ENCODE assay signal across 28 cellular contexts in genomic region chr1:60145746-60146145, GRCh38.
"Had no signal": no experiment of that assay in that cellular context is flagged by ENCODE, and none has a peak within 500 bp of the region (broad histone marks: within the 10 kb centered on the region; RNA-seq: fewer than 3 reads in every experiment).

No MANE protein-coding gene starts in this region.

- DNase-seq: activated B cell treated with CpG ODN at 0.5 μM for 24 hours; activated CD4-positive, alpha-beta memory T cell treated with anti-CD3 and anti-CD28 coated beads for 36 hours; activated CD4-positive, alpha-beta T cell treated with anti-CD3 and anti-CD28 coated beads for 4 hours; activated CD4-positive, alpha-beta T cell treated with anti-CD3 and anti-CD28 coated beads, Interleukin-2, amount 10 ng/mL, durations not matched to agents 24 days and 14 days; activated CD4-positive, alpha-beta T cell treated with anti-CD3 and anti-CD28 coated beads, Interleukin-2, amount 50 U/mL, for 1 hour; activated CD4-positive, alpha-beta T cell treated with anti-CD3 and anti-CD28 coated beads, Interleukin-2, amount 50 U/mL, for 4 hours; activated CD4-positive, CD25-positive, alpha-beta regulatory T cell treated with anti-CD3 and anti-CD28 coated beads, Interleukin-2, amount 50 U/mL, for 72 hours; activated CD8-positive, alpha-beta memory T cell treated with anti-CD3 and anti-CD28 coated beads, Interleukin-2, amount 50 U/mL, for 4 hours; activated CD8-positive, alpha-beta T cell treated with anti-CD3 and anti-CD28 coated beads for 36 hours; activated effector memory CD4-positive, alpha-beta T cell treated with anti-CD3 and anti-CD28 coated beads, Interleukin-2, amount 50 U/mL, for 16 hours; activated gamma-delta T cell treated with Interleukin-2 at 50 U/mL for 16 hours; activated naive CD4-positive, alpha-beta T cell; activated naive CD4-positive, alpha-beta T cell treated with anti-CD3 and anti-CD28 coated beads for 36 hours; activated naive CD4-positive, alpha-beta T cell treated with anti-CD3 and anti-CD28 coated beads, Interleukin-2, amount 50 U/mL, for 16 hours; activated naive CD8-positive, alpha-beta T cell treated with anti-CD3 and anti-CD28 coated beads for 36 hours; activated T-cell treated with anti-CD3 and anti-CD28 coated beads for 4 hours; activated T-cell treated with anti-CD3 and anti-CD28 coated beads, Interleukin-2, amount 50 U/mL, for 1 hour; activated T-cell treated with anti-CD3 and anti-CD28 coated beads, Interleukin-2, amount 50 U/mL, for 4 hours; activated T-cell treated with anti-CD3 and anti-CD28 coated beads, Interleukin-2, amount 50 U/mL, for 72 hours; amygdala; anterior cingulate cortex; caudate nucleus; cerebellar nuclear complex; T-helper 1 cell; T-helper 2 cell; T-helper 9 cell had no signal

- H3K4me3 ChIP-seq: ascending aorta, cardiac muscle cell had no signal

- H3K36me3 ChIP-seq: ascending aorta, cardiac muscle cell had no signal

- H3K27me3 ChIP-seq: ascending aorta, cardiac muscle cell had no signal

- H3K9me3 ChIP-seq: ascending aorta had no signal
